Comparison of ENCODE assay signal across 9 cellular contexts in genomic region chr10:112461029-112461887, GRCh38. TPM values are rescaled to one million over a fixed set of nuclear protein-coding genes. Genes with fewer than 3 reads are reported as not detected.
DNase-seq lines count a peak whose midpoint lies in the region; ATAC-seq and TF ChIP-seq lines count a peak whose summit lies in the region.
"Had no signal": no experiment of that assay in that cellular context is flagged by ENCODE, and none has a peak within 500 bp of the region (broad histone marks: within the 10 kb centered on the region; RNA-seq: fewer than 3 reads in every experiment).

No MANE protein-coding gene starts in this region.

- no peak for TF ChIP-seq CTCF in NB4 (IDR thresholded peaks at IDR 0.05; ENCODE audit: low read depth, low read length)
- no peak for TF ChIP-seq CTCF in osteoblast (IDR thresholded peaks at IDR 0.05; ENCODE audit: extremely low read depth, low read depth, low read length)

- peaks cover 13% of the 10 kb centered on the region for H3K36me3 ChIP-seq in osteoblast (ENCODE audit: insufficient read depth, low read length)

- H3K4me1 ChIP-seq in osteoblast (ENCODE audit: insufficient read depth, low read length), result peaks cover 4% of the 10 kb centered on the region

- ATAC-seq in HG02588 (IDR thresholded peaks at IDR 0.05; ENCODE audit: unreplicated experiment), result no peak
- no peak for ATAC-seq in GM18909 (IDR thresholded peaks at IDR 0.05; ENCODE audit: poor library complexity, unreplicated experiment)
- ATAC-seq: naive thymus-derived CD4-positive, alpha-beta T cell had no signal

- peaks cover 12% of the 10 kb centered on the region for H3K79me2 ChIP-seq in osteoblast (ENCODE audit: insufficient read depth, low read length)

- peak overlapping the region; percentile 89 for H3K27ac ChIP-seq in osteoblast (ENCODE audit: low read depth, low read length)

- H2AFZ ChIP-seq in osteoblast (ENCODE audit: low read length), result no peak overlapping the region

- H3K4me3 ChIP-seq in NB4 (ENCODE audit: low read depth, low read length), result no peak overlapping the region
- H3K4me3 ChIP-seq in osteoblast (ENCODE audit: insufficient read depth, low read length), result no peak overlapping the region

- H3K27me3 ChIP-seq in osteoblast (ENCODE audit: insufficient read depth, low read length), result no peaks in the 10 kb centered on the region

- TF ChIP-seq POLR2A in NB4 (IDR thresholded peaks at IDR 0.05; ENCODE audit: extremely low read depth, insufficient read length), result no peak

- H4K20me1 ChIP-seq in osteoblast (ENCODE audit: insufficient read depth, low read length), result no peaks in the 10 kb centered on the region

- DNase-seq in GM03348 (ENCODE audit: low spot score) (peak; percentile 56), NB4 (ENCODE audit: low read depth) (peak; percentile 57), astrocyte of the hippocampus (ENCODE audit: low read depth, low spot score) (peak; percentile 28), osteoblast (ENCODE audit: insufficient read length, low spot score, missing footprints) (peak; percentile 44), NCI-H345 (lab: John Stamatoyannopoulos, UW) (no peak)
- DNase-seq: KBM-7; naive thymus-derived CD4-positive, alpha-beta T cell had no signal

- no peaks in the 10 kb centered on the region for H3K9me3 ChIP-seq in osteoblast (ENCODE audit: low read depth, low read length)

- no peak overlapping the region for H3K4me2 ChIP-seq in osteoblast (ENCODE audit: insufficient read depth, low read length)

RNA-seq across cellular contexts. Expression of gene VTI1A, which starts 14.2 kb away (rescaled TPM):
- total RNA-seq in osteoblast, result 34.7 and 35.4 TPM in 2 replicates

RNA-seq across cellular contexts. Expression of gene ZDHHC6, which starts 14.5 kb away (rescaled TPM):
- total RNA-seq in osteoblast, result 25.6 and 26.1 TPM in 2 replicates
